In the genomic region with DNA sequence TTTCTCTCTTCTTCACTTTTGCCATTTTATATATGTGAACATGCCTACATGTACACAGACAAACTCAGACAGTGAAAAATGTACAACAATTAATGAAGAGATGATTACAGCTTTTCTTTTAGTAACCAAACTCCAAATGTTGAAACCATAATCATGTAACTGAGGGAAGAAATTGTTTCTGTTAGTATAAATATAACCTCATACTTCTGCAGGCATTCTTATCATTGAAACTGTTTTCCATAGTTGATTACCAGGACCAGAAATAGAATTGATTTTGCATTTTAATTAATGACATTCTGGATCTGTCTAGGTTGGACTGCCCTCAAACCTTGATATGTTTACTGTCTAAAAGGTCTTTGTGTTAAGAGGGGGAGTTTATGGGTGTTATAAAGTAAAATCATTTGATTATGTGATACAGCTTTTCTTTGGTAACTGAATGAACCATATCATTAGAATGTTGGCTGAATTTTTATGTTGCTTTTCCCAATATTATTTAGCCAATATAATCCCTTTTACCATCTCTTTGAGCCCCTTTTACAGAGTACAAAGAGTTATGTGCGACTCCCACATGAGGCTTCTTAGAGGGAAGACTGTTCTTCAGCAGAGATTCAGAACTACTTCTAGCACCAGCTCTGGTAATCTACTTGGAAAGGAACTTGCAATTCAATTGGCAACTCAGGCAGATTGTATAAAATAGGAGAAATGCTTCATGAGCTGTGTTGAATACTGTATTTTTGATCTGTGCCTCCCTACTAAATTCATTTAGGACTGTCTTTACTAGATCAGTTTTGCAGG, we compare ENCODE assay signal across 18 cellular contexts. TPM values are rescaled to one million over a fixed set of nuclear protein-coding genes. Genes with fewer than 3 reads are reported as not detected.
"Had no signal": no experiment of that assay in that cellular context is flagged by ENCODE, and none has a peak within 500 bp of the region (broad histone marks: within the 10 kb centered on the region; RNA-seq: fewer than 3 reads in every experiment).

No MANE protein-coding gene starts in this region.

- H3K27me3 ChIP-seq: ascending aorta, cardiac muscle cell, colonic mucosa, tibial nerve, vagina had no signal

- H3K9me3 Mint-ChIP-seq: activated CD4-positive, alpha-beta T cell treated with anti-CD3 and anti-CD28 coated beads, Interleukin-2, amount 10 ng/mL, durations not matched to agents 7 days and 5 days; activated naive CD8-positive, alpha-beta T cell treated with anti-CD3 and anti-CD28 coated beads, Interleukin-2, amount 50 U/mL, for 24 hours; activated T-helper 1 cell treated with anti-CD3 and anti-CD28 coated beads, Interleukin-12 subunit alpha, Interleukin-12 subunit beta, Interleukin-2, Interleukin-4 antibody, amounts not matched to agents 30 ng/mL and 10 ng/mL and 1 ng/mL, durations not matched to agents 14 hours and 24 hours and 36 hours; stimulated activated memory B cell treated with anti-CD40 and anti-IgM and Interleukin-4, amounts not matched to agents 10 μg/mL and 1 μg/mL and 100 μg/mL, for 72 hours; T-helper 2 cell treated with Interferon-gamma antibody and Interleukin-4, amounts not matched to agents 5 μg/mL and 100 μg/mL, for 36 hours had no signal

- H3K36me3 ChIP-seq: ascending aorta, cardiac muscle cell, colonic mucosa, esophagus muscularis mucosa, tibial nerve, vagina had no signal

- H3K9me3 ChIP-seq: ascending aorta, colonic mucosa, esophagus muscularis mucosa, tibial nerve, vagina had no signal

- H3K4me1 Mint-ChIP-seq: activated CD4-positive, alpha-beta T cell treated with anti-CD3 and anti-CD28 coated beads, Interleukin-2, amount 10 ng/mL, durations not matched to agents 7 days and 5 days; activated naive CD8-positive, alpha-beta T cell treated with anti-CD3 and anti-CD28 coated beads, Interleukin-2, amount 50 U/mL, for 24 hours; naive B cell; stimulated activated memory B cell treated with anti-CD40 and anti-IgM and Interleukin-4, amounts not matched to agents 10 μg/mL and 1 μg/mL and 100 μg/mL, for 72 hours had no signal

- H3K4me3 ChIP-seq: ascending aorta, cardiac muscle cell, colonic mucosa, esophagus muscularis mucosa, tibial nerve, vagina had no signal

- H3K36me3 Mint-ChIP-seq: stimulated activated memory B cell treated with anti-CD40 and anti-IgM and Interleukin-4, amounts not matched to agents 10 μg/mL and 1 μg/mL and 100 μg/mL, for 72 hours had no signal

- ATAC-seq: activated naive CD8-positive, alpha-beta T cell treated with anti-CD3 and anti-CD28 coated beads, Interleukin-2, amount 50 U/mL, for 24 hours; stimulated activated memory B cell treated with anti-CD40 and anti-IgM and Interleukin-4, amounts not matched to agents 10 μg/mL and 1 μg/mL and 100 μg/mL, for 72 hours had no signal

- H3K27ac ChIP-seq: ascending aorta, cardiac muscle cell, colonic mucosa, esophagus muscularis mucosa, tibial nerve, vagina had no signal

- DNase-seq: activated CD4-positive, alpha-beta T cell treated with anti-CD3 and anti-CD28 coated beads, Interleukin-2, amount 10 ng/mL, durations not matched to agents 7 days and 5 days; activated CD4-positive, CD25-positive, alpha-beta regulatory T cell; activated CD8-positive, alpha-beta memory T cell treated with anti-CD3 and anti-CD28 coated beads, Interleukin-2, amount 50 U/mL, for 48 hours; activated naive CD4-positive, alpha-beta T cell; activated naive CD8-positive, alpha-beta T cell treated with anti-CD3 and anti-CD28 coated beads, Interleukin-2, amount 50 U/mL, for 24 hours; colonic mucosa; kidney glomerular epithelial cell; naive B cell; stimulated activated CD4-positive, alpha-beta T cell treated with anti-CD3 and anti-CD28 coated beads, Interleukin-2, amount 100 ng/mL, for 48 hours had no signal

- H3K4me1 ChIP-seq: ascending aorta, colonic mucosa, tibial nerve, vagina had no signal

- H3K4me3 Mint-ChIP-seq: activated CD4-positive, alpha-beta T cell treated with anti-CD3 and anti-CD28 coated beads, Interleukin-2, amount 10 ng/mL, durations not matched to agents 7 days and 5 days; activated naive CD8-positive, alpha-beta T cell treated with anti-CD3 and anti-CD28 coated beads, Interleukin-2, amount 50 U/mL, for 24 hours; activated T-helper 1 cell treated with anti-CD3 and anti-CD28 coated beads, Interleukin-12 subunit alpha, Interleukin-12 subunit beta, Interleukin-2, Interleukin-4 antibody, amounts not matched to agents 30 ng/mL and 10 ng/mL and 1 ng/mL, durations not matched to agents 14 hours and 24 hours and 36 hours; naive B cell; stimulated activated memory B cell treated with anti-CD40 and anti-IgM and Interleukin-4, amounts not matched to agents 10 μg/mL and 1 μg/mL and 100 μg/mL, for 72 hours; T-helper 2 cell treated with Interferon-gamma antibody and Interleukin-4, amounts not matched to agents 5 μg/mL and 100 μg/mL, for 36 hours had no signal

- H3K27ac Mint-ChIP-seq: activated CD4-positive, alpha-beta T cell treated with anti-CD3 and anti-CD28 coated beads, Interleukin-2, amount 10 ng/mL, durations not matched to agents 7 days and 5 days; activated naive CD8-positive, alpha-beta T cell treated with anti-CD3 and anti-CD28 coated beads, Interleukin-2, amount 50 U/mL, for 24 hours; activated T-helper 1 cell treated with anti-CD3 and anti-CD28 coated beads, Interleukin-12 subunit alpha, Interleukin-12 subunit beta, Interleukin-2, Interleukin-4 antibody, amounts not matched to agents 30 ng/mL and 10 ng/mL and 1 ng/mL, durations not matched to agents 14 hours and 24 hours and 36 hours; naive B cell; stimulated activated memory B cell treated with anti-CD40 and anti-IgM and Interleukin-4, amounts not matched to agents 10 μg/mL and 1 μg/mL and 100 μg/mL, for 72 hours; T-helper 2 cell treated with Interferon-gamma antibody and Interleukin-4, amounts not matched to agents 5 μg/mL and 100 μg/mL, for 36 hours had no signal

RNA-seq across cellular contexts. Expression of a gene that starts 3.4 kb away (rescaled TPM):
- total RNA-seq: activated CD4-positive, alpha-beta T cell treated with anti-CD3 and anti-CD28 coated beads, Interleukin-2, amount 10 ng/mL, durations not matched to agents 7 days and 5 days; activated T-helper 1 cell treated with anti-CD3 and anti-CD28 coated beads, Interleukin-12 subunit alpha, Interleukin-12 subunit beta, Interleukin-2, Interleukin-4 antibody, amounts not matched to agents 30 ng/mL and 10 ng/mL and 1 ng/mL, durations not matched to agents 14 hours and 24 hours and 36 hours; mononuclear cell had no signal
